8 cellular contexts compared by ENCODE assay signal in genomic region chr9:14314929-14315753, GRCh38. TPM values are rescaled to one million over a fixed set of nuclear protein-coding genes. Genes with fewer than 3 reads are reported as not detected.
DNase-seq lines count a peak whose midpoint lies in the region; ATAC-seq and TF ChIP-seq lines count a peak whose summit lies in the region.

No MANE protein-coding gene starts in this region.

- H3K4me1 Mint-ChIP-seq in stimulated activated memory B cell treated with anti-CD40 and anti-IgM and Interleukin-4, amounts not matched to agents 10 μg/mL and 1 μg/mL and 100 μg/mL, for 72 hours, result peaks cover 20% of the 10 kb centered on the region

- intact Hi-C loops in left colon (cut with DNase I, micrococcal nuclease), result no loop called here

- H3K9me3 ChIP-seq in BE2C (no peaks in the 10 kb centered on the region), HUES48 (ENCODE audit: control insufficient read depth, insufficient read depth, low read length) (no peaks in the 10 kb centered on the region), SJCRH30 (replicated peaks) (no peaks in the 10 kb centered on the region)

- H3K4me1 ChIP-seq in BE2C (peaks cover 11% of the 10 kb centered on the region), HUES48 (ENCODE audit: control insufficient read depth, insufficient read depth, low read length) (peaks cover 51% of the 10 kb centered on the region), SJCRH30 (peaks cover 23% of the 10 kb centered on the region)

- peaks cover 48% of the 10 kb centered on the region for H3K27me3 Mint-ChIP-seq in stimulated activated memory B cell treated with anti-CD40 and anti-IgM and Interleukin-4, amounts not matched to agents 10 μg/mL and 1 μg/mL and 100 μg/mL, for 72 hours

- ATAC-seq in GM18909 (IDR thresholded peaks at IDR 0.05; ENCODE audit: poor library complexity, unreplicated experiment) (peak; percentile 34), left colon (peak; percentile 73), GM21360 (IDR thresholded peaks at IDR 0.05; ENCODE audit: unreplicated experiment) (no peak)
- peak; percentile 31 for ATAC-seq in stimulated activated memory B cell treated with anti-CD40 and anti-IgM and Interleukin-4, amounts not matched to agents 10 μg/mL and 1 μg/mL and 100 μg/mL, for 72 hours

- peak overlapping the region; percentile 90 for H3K27ac ChIP-seq in HUES48 (ENCODE audit: low read depth, low read length)
- peak overlapping the region; percentile 96 for H3K27ac ChIP-seq in SJCRH30
- H3K27ac ChIP-seq in coronary artery, result peak overlapping the region; percentile 96 to 100

- TF ChIP-seq CTCF in BE2C (IDR thresholded peaks at IDR 0.05; ENCODE audit: low read depth, low read length) (no peak), coronary artery (IDR thresholded peaks at IDR 0.05) (no peak)

- no peaks in the 10 kb centered on the region for H3K36me3 Mint-ChIP-seq in stimulated activated memory B cell treated with anti-CD40 and anti-IgM and Interleukin-4, amounts not matched to agents 10 μg/mL and 1 μg/mL and 100 μg/mL, for 72 hours

- DNase-seq in BE2C (peak; percentile 96), SJCRH30 (peak; percentile 89 to 93), coronary artery (ENCODE audit: low spot score) (peak; percentile 97), left colon (peak; percentile 89 to 93)

- H3K36me3 ChIP-seq in BE2C, result no peaks in the 10 kb centered on the region
- H3K36me3 ChIP-seq in HUES48 (ENCODE audit: control insufficient read depth, insufficient read depth, low read length), result no peaks in the 10 kb centered on the region
- H3K36me3 ChIP-seq in SJCRH30, result no peaks in the 10 kb centered on the region

- H3K4me3 Mint-ChIP-seq in stimulated activated memory B cell treated with anti-CD40 and anti-IgM and Interleukin-4, amounts not matched to agents 10 μg/mL and 1 μg/mL and 100 μg/mL, for 72 hours, result peak overlapping the region; percentile 77

- H3K4me3 ChIP-seq in BE2C (ENCODE audit: low read depth, low read length) (peak overlapping the region; percentile 95), HUES48 (ENCODE audit: low read depth, low read length) (peak overlapping the region; percentile 84), SJCRH30 (peak overlapping the region; percentile 79), coronary artery (peak overlapping the region; percentile 95)

- no peak overlapping the region for H3K27ac Mint-ChIP-seq in stimulated activated memory B cell treated with anti-CD40 and anti-IgM and Interleukin-4, amounts not matched to agents 10 μg/mL and 1 μg/mL and 100 μg/mL, for 72 hours

- no peaks in the 10 kb centered on the region for H3K9me3 Mint-ChIP-seq in stimulated activated memory B cell treated with anti-CD40 and anti-IgM and Interleukin-4, amounts not matched to agents 10 μg/mL and 1 μg/mL and 100 μg/mL, for 72 hours

- H3K27me3 ChIP-seq in BE2C (no peaks in the 10 kb centered on the region), HUES48 (ENCODE audit: control insufficient read depth, insufficient read depth, low read length) (peaks cover 57% of the 10 kb centered on the region), SJCRH30 (no peaks in the 10 kb centered on the region)

- H3K9ac ChIP-seq in HUES48 (ENCODE audit: low read depth, low read length), result peak overlapping the region; percentile 68

RNA-seq across cellular contexts. Expression of gene NFIB, which starts 1.2 kb away (rescaled TPM):
- polyA plus RNA-seq in BE2C (2012; ENCODE audit: insufficient read depth, insufficient read length, low read depth), result 9.2 TPM
- 44.7 and 48.1 TPM in 2 replicates for total RNA-seq in SJCRH30 (2014; rRNA removed; shearing (Covaris generic))
- total RNA-seq in left colon, result 10 to 100 TPM; 45.2 to 74.7 TPM
